Comparison of ENCODE assay signal across 13 cellular contexts in genomic region chr2:190765386-190766173, GRCh38.
DNase-seq lines count a peak whose midpoint lies in the region; ATAC-seq, FAIRE-seq and TF ChIP-seq lines count a peak whose summit lies in the region.
"Had no signal": no experiment of that assay in that cellular context is flagged by ENCODE, and none has a peak within 500 bp of the region (broad histone marks: within the 10 kb centered on the region; RNA-seq: fewer than 3 reads in every experiment).

No MANE protein-coding gene starts in this region.

- POLR2A ChIA-PET in AG04450 (lab: Yijun Ruan, JAX): no interaction called here

- H3K27ac Mint-ChIP-seq in GM23338: no peak overlapping the region
- H3K27ac Mint-ChIP-seq in astrocyte (ENCODE audit: unreplicated experiment): peak overlapping the region; percentile 3
- H3K27ac Mint-ChIP-seq in nephron progenitor cell: no peak overlapping the region

- H3F3A ChIP-seq in GM23338 (replicated peaks; ENCODE audit: low read depth): no peaks in the 10 kb centered on the region

- ATAC-seq in GM23338 (no peak), right lobe of liver (no peak)

- intact Hi-C loops in right lobe of liver (cut with DNase I): no loop called here

- H2AFZ ChIP-seq in GM23338 (peak overlapping the region; percentile 38; the same call in 1 of the 2 replicates), astrocyte (ENCODE audit: low read depth, low read length) (no peak overlapping the region)

- H4K20me1 ChIP-seq in GM23338 (replicated peaks; ENCODE audit: insufficient read depth): no peaks in the 10 kb centered on the region
- no peaks in the 10 kb centered on the region for H4K20me1 ChIP-seq in astrocyte (ENCODE audit: insufficient read depth, low read length)

- H3K9me3 ChIP-seq in AG04450 (ENCODE audit: control insufficient read depth, insufficient read depth, low read length) (peaks cover 3% of the 10 kb centered on the region; the same call in 1 of the 2 replicates), astrocyte (ENCODE audit: insufficient read depth, low read depth, low read length) (no peaks in the 10 kb centered on the region), right lobe of liver (no peaks in the 10 kb centered on the region)
- H3K9me3 ChIP-seq: esophagus muscularis mucosa had no signal

- H3K9me2 ChIP-seq in GM23338 (ENCODE audit: insufficient read depth): no peaks in the 10 kb centered on the region

- DNase-seq in AG04450 (ENCODE audit: low read depth, low spot score): peak; percentile 29
- DNase-seq in GM23338 (ENCODE audit: low spot score): no peak
- peak; percentile 96 for DNase-seq in astrocyte (ENCODE audit: low read depth)
- DNase-seq in iris pigment epithelial cell (ENCODE audit: low read depth): peak; percentile 89
- DNase-seq in NCI-H2107 (lab: John Stamatoyannopoulos, UW): no peak
- no peak for DNase-seq in amniotic stem cell (lab: John Stamatoyannopoulos, UW)
- no peak for DNase-seq in nephron progenitor cell
- DNase-seq in right lobe of liver: no peak
- DNase-seq: anterior cingulate cortex; NCI-H446; stimulated activated CD8-positive, alpha-beta memory T cell treated with anti-CD3 and anti-CD28 coated beads, Interleukin-4, amount 100 ng/mL, for 48 hours had no signal

- 84% methylated on average over 6 of the region's 7 CpGs for WGBS in right lobe of liver (ENCODE audit: insufficient coverage, low coverage, low lambda C conversion rate, missing lambda C conversion rate)

- H3K4me3 ChIP-seq in AG04450 (ENCODE audit: low read depth, low read length) (no peak overlapping the region), GM23338 (no peak overlapping the region), astrocyte (ENCODE audit: insufficient read depth, low read depth, low read length) (no peak overlapping the region), right lobe of liver (no peak overlapping the region)
- H3K4me3 ChIP-seq: esophagus muscularis mucosa, skin epidermis had no signal

- TF ChIP-seq CTCF in AG04450 (IDR thresholded peaks at IDR 0.05; ENCODE audit: low read depth, low read length) (no peak), GM23338 (conservative IDR thresholded peaks at IDR 0.05; ENCODE audit: low read depth in 2 of 2) (no peak), astrocyte (IDR thresholded peaks at IDR 0.05; ENCODE audit: insufficient read depth, low read depth, low read length) (no peak), nephron progenitor cell (IDR thresholded peaks at IDR 0.05) (no peak), right lobe of liver (IDR thresholded peaks at IDR 0.05) (no peak)

- H3K4me1 Mint-ChIP-seq in GM23338: peaks cover 2% of the 10 kb centered on the region; the same call in 2 of the 3 replicates
- peaks cover 41% of the 10 kb centered on the region for H3K4me1 Mint-ChIP-seq in astrocyte (ENCODE audit: low read depth, unreplicated experiment)
- H3K4me1 Mint-ChIP-seq in nephron progenitor cell: peaks cover 10% of the 10 kb centered on the region

- H3K9me3 Mint-ChIP-seq in GM23338 (peaks cover 7% of the 10 kb centered on the region; the same call in 1 of the 3 replicates), astrocyte (ENCODE audit: unreplicated experiment) (no peaks in the 10 kb centered on the region), nephron progenitor cell (peaks cover 5% of the 10 kb centered on the region)

- H3K27me3 ChIP-seq in AG04450 (ENCODE audit: control insufficient read depth, insufficient read depth, low read length) (no peaks in the 10 kb centered on the region), GM23338 (ENCODE audit: insufficient read depth) (no peaks in the 10 kb centered on the region), astrocyte (ENCODE audit: insufficient read depth, low read length) (no peaks in the 10 kb centered on the region), right lobe of liver (no peaks in the 10 kb centered on the region)
- H3K27me3 ChIP-seq: esophagus muscularis mucosa had no signal

- no peak overlapping the region for H3K9ac ChIP-seq in astrocyte (ENCODE audit: low read length)

- H3K36me3 ChIP-seq in GM23338 (ENCODE audit: insufficient read depth) (no peaks in the 10 kb centered on the region), astrocyte (ENCODE audit: insufficient read depth, low read length) (no peaks in the 10 kb centered on the region), right lobe of liver (no peaks in the 10 kb centered on the region)
- H3K36me3 ChIP-seq: esophagus muscularis mucosa had no signal

- H3K79me2 ChIP-seq in GM23338 (replicated peaks; ENCODE audit: insufficient read depth) (no peaks in the 10 kb centered on the region), astrocyte (ENCODE audit: insufficient read depth, low read length) (no peaks in the 10 kb centered on the region)

- H3K36me3 Mint-ChIP-seq in GM23338 (ENCODE audit: low read depth) (no peaks in the 10 kb centered on the region), astrocyte (ENCODE audit: low read depth, unreplicated experiment) (no peaks in the 10 kb centered on the region), nephron progenitor cell (ENCODE audit: low read depth) (no peaks in the 10 kb centered on the region)

- CTCF ChIA-PET in AG04450 (lab: Charles Lee): no interaction called here

- H3K4me3 Mint-ChIP-seq in GM23338 (no peak overlapping the region), astrocyte (ENCODE audit: unreplicated experiment) (no peak overlapping the region), nephron progenitor cell (no peak overlapping the region)

- no peak for TF ChIP-seq POLR2A in right lobe of liver (IDR thresholded peaks at IDR 0.05)

- H3K4me1 ChIP-seq in GM23338 (ENCODE audit: insufficient read depth): no peaks in the 10 kb centered on the region
- peaks cover 15% of the 10 kb centered on the region for H3K4me1 ChIP-seq in astrocyte (ENCODE audit: insufficient read depth, low read length)
- no peaks in the 10 kb centered on the region for H3K4me1 ChIP-seq in right lobe of liver

- peak; percentile 73 for FAIRE-seq in astrocyte (lab: Jason Lieb, UNC)

- H3K27ac ChIP-seq in AG04450 (ENCODE audit: low read depth, low read length) (no peak overlapping the region), GM23338 (ENCODE audit: low read depth) (no peak overlapping the region), astrocyte (ENCODE audit: low read depth, low read length) (no peak overlapping the region), right lobe of liver (no peak overlapping the region)
- H3K27ac ChIP-seq: esophagus muscularis mucosa had no signal

- no peak overlapping the region for H3K4me2 ChIP-seq in GM23338
- H3K4me2 ChIP-seq in astrocyte (ENCODE audit: low read length): peak overlapping the region; percentile 26

- no peaks in the 10 kb centered on the region for H3K27me3 Mint-ChIP-seq in GM23338 (ENCODE audit: insufficient read depth, low read depth, poor library complexity)
- H3K27me3 Mint-ChIP-seq in astrocyte (ENCODE audit: low read depth, unreplicated experiment): no peaks in the 10 kb centered on the region
- H3K27me3 Mint-ChIP-seq in nephron progenitor cell (ENCODE audit: low read depth, poor library complexity): peaks cover 3% of the 10 kb centered on the region

TF ChIP-seq in GM23338, 12 proteins besides CTCF, POLR2A, EP300 and RAD21 (continues in another document):
- TF ChIP-seq REST (IDR thresholded peaks at IDR 0.05; ENCODE audit: unreplicated experiment) (no peak), CREB1 (CRISPR knock-in tag; IDR thresholded peaks at IDR 0.05; ENCODE audit: low read depth) (no peak), POLR2AphosphoS5 (IDR thresholded peaks at IDR 0.05; ENCODE audit: low read depth) (no peak), JUNB (IDR thresholded peaks at IDR 0.05; ENCODE audit: unreplicated experiment) (no peak), STAT1 (IDR thresholded peaks at IDR 0.05; ENCODE audit: unreplicated experiment) (no peak), ZNF331 (CRISPR knock-in tag; IDR thresholded peaks at IDR 0.05; ENCODE audit: low read depth) (no peak), ETS1 (IDR thresholded peaks at IDR 0.05) (no peak), EZH2phosphoT487 (IDR thresholded peaks at IDR 0.05; ENCODE audit: unreplicated experiment) (no peak), ZNF114 (CRISPR knock-in tag; IDR thresholded peaks at IDR 0.05) (no peak), NANOG (IDR thresholded peaks at IDR 0.05; ENCODE audit: borderline replicate concordance) (no peak), EZH2 (IDR thresholded peaks at IDR 0.05; ENCODE audit: low read depth, unreplicated experiment) (no peak)

Comparison
In these comparisons a context has a peak if more than half of its experiments do, and no peak if none do; other contexts are left out.
1. DNase-seq: peak in AG04450 (single experiment), astrocyte (single experiment) and iris pigment epithelial cell (single experiment); none in GM23338 (single experiment), NCI-H2107 (single experiment), amniotic stem cell (single experiment), nephron progenitor cell (single experiment) and right lobe of liver (0 of 3).